Comparison of ENCODE assay signal across 23 cellular contexts in genomic region chr7:2330506-2330905, GRCh38. TPM values are rescaled to one million over a fixed set of nuclear protein-coding genes. Genes with fewer than 3 reads are reported as not detected.
DNase-seq lines count a peak whose midpoint lies in the region; ATAC-seq, FAIRE-seq and TF ChIP-seq lines count a peak whose summit lies in the region.
"Had no signal": no experiment of that assay in that cellular context is flagged by ENCODE, and none has a peak within 500 bp of the region (broad histone marks: within the 10 kb centered on the region; RNA-seq: fewer than 3 reads in every experiment).

No MANE protein-coding gene starts in this region.

- CTCF ChIA-PET in K562 (lab: Yijun Ruan, JAX; ENCODE audit: low intra/inter-chr PET ratio), result no interaction called here

- no peak overlapping the region for H3K4me3 Mint-ChIP-seq in GM23338
- no peak overlapping the region for H3K4me3 Mint-ChIP-seq in activated T-cell treated with anti-CD3 and anti-CD28 coated beads, Interleukin-2, amount 50 U/mL, for 72 hours
- H3K4me3 Mint-ChIP-seq: B cell; CD14-positive monocyte; CD4-positive, alpha-beta T cell; CD8-positive, alpha-beta memory T cell; HFFc6 had no signal

- no peak overlapping the region for H3K27ac Mint-ChIP-seq in GM23338
- H3K27ac Mint-ChIP-seq in activated T-cell treated with anti-CD3 and anti-CD28 coated beads, Interleukin-2, amount 50 U/mL, for 72 hours, result no peak overlapping the region
- H3K27ac Mint-ChIP-seq: B cell; CD4-positive, alpha-beta T cell; CD8-positive, alpha-beta memory T cell; HFFc6 had no signal

- H3K4me3 ChIP-seq in GM23338, result no peak overlapping the region
- H3K4me3 ChIP-seq in NT2/D1 (ENCODE audit: insufficient read length, low read depth), result no peak overlapping the region
- H3K4me3 ChIP-seq in K562, result no peak overlapping the region
- H3K4me3 ChIP-seq: BLaER1, GM23248, HAP-1 had no signal

- POLR2A ChIA-PET in K562 (lab: Yijun Ruan, JAX), result no interaction called here

- intact Hi-C loops in K562 (cut with micrococcal nuclease), result no loop called here
- intact Hi-C loops in posterior cingulate gyrus (cut with DNase I), result no loop called here

- H3K9ac ChIP-seq in NT2/D1 (ENCODE audit: insufficient read length, low read depth), result peak overlapping the region; percentile 24
- H3K9ac ChIP-seq in K562 (ENCODE audit: insufficient read depth in 1 of 2, low read depth in 2 of 2, low read length in 2 of 2), result no peak overlapping the region
- H3K9ac ChIP-seq: BLaER1, GM23248 had no signal

- no peak for TF ChIP-seq RAD21 in K562 (CRISPR knock-in tag; conservative IDR thresholded peaks at IDR 0.05 in 1 of 2, IDR thresholded peaks at IDR 0.05 in 1 of 2)

- H3F3A ChIP-seq in GM23338 (replicated peaks; ENCODE audit: low read depth), result no peaks in the 10 kb centered on the region

- DNase-seq in GM23338 (ENCODE audit: low spot score) (no peak), NT2/D1 (ENCODE audit: low read depth, low spot score) (no peak), K562 (ENCODE audit: extremely low read depth in 1 of 4, low spot score in 3 of 4) (no peak), left kidney (ENCODE audit: low read depth, low spot score) (peak; percentile 59), posterior cingulate gyrus (no peak), C1 segment of cervical spinal cord (lab: John Stamatoyannopoulos, UW) (no peak)
- no peak for DNase-seq in activated T-cell treated with anti-CD3 and anti-CD28 coated beads, Interleukin-2, amount 50 U/mL, for 72 hours
- DNase-seq: Calu3; CD4-positive, alpha-beta T cell; CD8-positive, alpha-beta memory T cell; DMS53; DMS79 treated with DMSO at 0.1 percent for 48 hours; GF-D8; GM23248; HFFc6 had no signal

- WGBS in K562 (ENCODE audit: insufficient coverage, low coverage, missing lambda C conversion rate), result 62% methylated on average over 2 of the region's 2 CpGs

- FAIRE-seq in K562 (lab: Jason Lieb, UNC), result no peak
- FAIRE-seq: A204.1, GM12891, GM18507 had no signal

- H3K79me2 ChIP-seq in GM23338 (replicated peaks; ENCODE audit: insufficient read depth) (no peaks in the 10 kb centered on the region), K562 (ENCODE audit: control insufficient read depth, insufficient read depth, low read length) (no peaks in the 10 kb centered on the region)

- no peaks in the 10 kb centered on the region for H3K9me2 ChIP-seq in GM23338 (ENCODE audit: insufficient read depth)

- H4K20me1 ChIP-seq in GM23338 (replicated peaks; ENCODE audit: insufficient read depth) (no peaks in the 10 kb centered on the region; the same call in 1 of the 2 replicates), K562 (replicated peaks; ENCODE audit: control insufficient read depth, insufficient read depth, low read length) (no peaks in the 10 kb centered on the region)
- H4K20me1 ChIP-seq: BLaER1 had no signal

- peaks cover 2% of the 10 kb centered on the region; the same call in 1 of the 3 replicates for H3K4me1 Mint-ChIP-seq in GM23338
- H3K4me1 Mint-ChIP-seq in activated T-cell treated with anti-CD3 and anti-CD28 coated beads, Interleukin-2, amount 50 U/mL, for 72 hours (ENCODE audit: low read depth), result no peaks in the 10 kb centered on the region
- H3K4me1 Mint-ChIP-seq: B cell; CD8-positive, alpha-beta memory T cell had no signal

- H3K36me3 ChIP-seq in GM23338 (ENCODE audit: insufficient read depth) (no peaks in the 10 kb centered on the region), NT2/D1 (ENCODE audit: insufficient read depth, insufficient read length, low read length) (peaks cover 27% of the 10 kb centered on the region), K562 (ENCODE audit: control insufficient read depth, insufficient read depth, low read length) (no peaks in the 10 kb centered on the region)
- H3K36me3 ChIP-seq: HAP-1 had no signal

- H3K4me1 ChIP-seq in GM23338 (ENCODE audit: insufficient read depth), result no peaks in the 10 kb centered on the region
- no peaks in the 10 kb centered on the region for H3K4me1 ChIP-seq in NT2/D1 (ENCODE audit: insufficient read depth, insufficient read length)
- peaks cover under 1 to 18% of the 10 kb centered on the region in 2 experiments; a peak in 2 of 5 replicates for H3K4me1 ChIP-seq in K562 (replicated peaks in 1 of 2; ENCODE audit: control insufficient read depth in 2 of 2, insufficient read depth in 2 of 2, low read length in 2 of 2)
- H3K4me1 ChIP-seq: HAP-1 had no signal

- H3K27me3 Mint-ChIP-seq in GM23338 (ENCODE audit: insufficient read depth, low read depth, poor library complexity), result no peaks in the 10 kb centered on the region
- H3K27me3 Mint-ChIP-seq in activated T-cell treated with anti-CD3 and anti-CD28 coated beads, Interleukin-2, amount 50 U/mL, for 72 hours (ENCODE audit: low read depth), result no peaks in the 10 kb centered on the region
- H3K27me3 Mint-ChIP-seq: B cell; CD4-positive, alpha-beta T cell had no signal

- no peaks in the 10 kb centered on the region for H3K9me1 ChIP-seq in K562 (ENCODE audit: control insufficient read depth, insufficient read depth, low read length)

- no peaks in the 10 kb centered on the region for H3K9me3 ChIP-seq in NT2/D1 (ENCODE audit: insufficient read depth, low read length)
- no peaks in the 10 kb centered on the region for H3K9me3 ChIP-seq in K562 (replicated peaks; ENCODE audit: control insufficient read depth, insufficient read depth, low read depth, low read length)
- H3K9me3 ChIP-seq: HAP-1 had no signal

- no peak for TF ChIP-seq POLR2A in K562 (conservative IDR thresholded peaks at IDR 0.05)

- no TSS peak for BruUV-seq in K562 (replicated peaks; lab: Mats Ljungman, UMichigan)

- H2AFZ ChIP-seq in GM23338 (no peak overlapping the region), K562 (ENCODE audit: low read depth, low read length) (0 out of 2 replicates have a peak overlapping the region, but pooled peaks have one; percentile 45)
- H2AFZ ChIP-seq: GM23248 had no signal

- TF ChIP-seq CTCF in GM23338 (conservative IDR thresholded peaks at IDR 0.05; ENCODE audit: low read depth in 2 of 2) (no peak), K562 (IDR thresholded peaks at IDR 0.05 in 2 of 3, conservative IDR thresholded peaks at IDR 0.05 in 1 of 3; ENCODE audit: insufficient read depth in 2 of 3, low read depth in 1 of 3, low read length in 3 of 3) (no peak)

- peaks cover 9% of the 10 kb centered on the region; the same call in 1 of the 3 replicates for H3K36me3 Mint-ChIP-seq in GM23338 (ENCODE audit: low read depth)
- no peaks in the 10 kb centered on the region for H3K36me3 Mint-ChIP-seq in activated T-cell treated with anti-CD3 and anti-CD28 coated beads, Interleukin-2, amount 50 U/mL, for 72 hours (ENCODE audit: insufficient read depth in 2 of 2)
- H3K36me3 Mint-ChIP-seq: CD14-positive monocyte; CD8-positive, alpha-beta memory T cell had no signal

- H3K27ac ChIP-seq in GM23338 (ENCODE audit: low read depth) (no peak overlapping the region), K562 (ENCODE audit: extremely low read depth, low read depth, low read length) (no peak overlapping the region)
- H3K27ac ChIP-seq: 22Rv1, BLaER1, GM23248 had no signal

- no peak overlapping the region for H3K4me2 ChIP-seq in GM23338
- no peak overlapping the region for H3K4me2 ChIP-seq in K562 (ENCODE audit: insufficient read depth, low read length)
- H3K4me2 ChIP-seq: BLaER1 had no signal

- in situ Hi-C loops in K562 (cut with MboI), result no loop called here

- H3K27me3 ChIP-seq in GM23338 (ENCODE audit: insufficient read depth), result no peaks in the 10 kb centered on the region
- H3K27me3 ChIP-seq in NT2/D1 (ENCODE audit: insufficient read depth, insufficient read length), result no peaks in the 10 kb centered on the region
- H3K27me3 ChIP-seq in K562 (ENCODE audit: control insufficient read depth in 2 of 2, insufficient read depth in 2 of 2, low read length in 2 of 2), result no peaks in the 10 kb centered on the region
- H3K27me3 ChIP-seq: BLaER1 had no signal

- no peaks in the 10 kb centered on the region for H3K9me3 Mint-ChIP-seq in GM23338
- no peaks in the 10 kb centered on the region for H3K9me3 Mint-ChIP-seq in activated T-cell treated with anti-CD3 and anti-CD28 coated beads, Interleukin-2, amount 50 U/mL, for 72 hours
- H3K9me3 Mint-ChIP-seq: CD14-positive monocyte; CD4-positive, alpha-beta T cell; CD8-positive, alpha-beta memory T cell; HFFc6 had no signal

- peak; percentile 62; the same call in 2 of the 3 replicates for ATAC-seq in GM23338
- ATAC-seq in K562, result no peak
- ATAC-seq in activated T-cell treated with anti-CD3 and anti-CD28 coated beads, Interleukin-2, amount 50 U/mL, for 72 hours (replicated peaks in 1 of 2), result no peak

- no peak for TF ChIP-seq EP300 in K562 (IDR thresholded peaks at IDR 0.05; ENCODE audit: low read length)

RNA-seq across cellular contexts. Expression of gene SNX8, which starts 16.3 kb away (rescaled TPM):
- total RNA-seq in GM23338 (2014; rRNA removed; shearing (Covaris generic)), result 15.6 and 44.3 TPM in 2 replicates
- polyA plus RNA-seq in GM23338 (2016; fragmentation: Nextera tagmentation; extraction: Ambion mirVana) (49.1 and 50.9 TPM in 2 replicates), K562 (2011; rRNA removed) (45.7 and 47.0 TPM in 2 replicates), K562 (2014; fragmentation: Illumina TruSeq; extraction: Trizol) (33.3 and 35.4 TPM in 2 replicates), K562 (2014; fragmentation: Nextera tagmentation; extraction: Ambion mirVana) (1 to 10 TPM; 2.7 to 7.7 TPM), K562 (2014; rRNA removed) (17.2 and 32.5 TPM in 2 replicates)
- total RNA-seq in K562 (2011; cell fraction: chromatin; rRNA removed; ENCODE audit: low replicate concordance), result 26.7 and 72.5 TPM in 2 replicates
- 24.0 and 30.0 TPM in 2 replicates for total RNA-seq in K562 (2011; cell fraction: nucleolus; rRNA removed)
- total RNA-seq in K562 (2011; cell fraction: nucleoplasm; rRNA removed), result 21.8 and 23.5 TPM in 2 replicates
- total RNA-seq in K562 (2014; rRNA removed) (5.5 and 9.1 TPM in 2 replicates), K562 (2014; rRNA removed; fragmentation: Illumina TruSeq; extraction: Trizol) (8.7 and 12.5 TPM in 2 replicates), K562 (2015; rRNA removed; fragmentation: Illumina TruSeq; extraction: Trizol) (15.9 and 16.9 TPM in 2 replicates), K562 (2021) (50.4 and 51.6 TPM in 2 replicates)
- polyA plus RNA-seq in K562 (2011; cell fraction: cytosol; rRNA removed), result 23.9 and 55.1 TPM in 2 replicates
- polyA plus RNA-seq in K562 (2011; cell fraction: nucleus; rRNA removed), result 30.5 and 42.3 TPM in 2 replicates
- polyA plus RNA-seq in K562 (2012), result 35.9 and 57.5 TPM in 2 replicates
- polyA minus RNA-seq in K562 (2011; rRNA and poly(A)+ RNA removed), result 25.4 and 40.0 TPM in 2 replicates
- polyA minus RNA-seq in K562 (2011; cell fraction: cytosol; rRNA and poly(A)+ RNA removed), result 16.8 and 32.4 TPM in 2 replicates
- polyA minus RNA-seq in K562 (2011; cell fraction: nucleus; rRNA and poly(A)+ RNA removed), result 11.8 and 17.4 TPM in 2 replicates
- total RNA-seq in activated T-cell treated with anti-CD3 and anti-CD28 coated beads, Interleukin-2, amount 50 U/mL, for 72 hours, result 10 to 100 TPM; 25.5 to 31.2 TPM

RNA-seq across cellular contexts. Expression of gene EIF3B, which starts 24.1 kb away (rescaled TPM):
- 323 and 355 TPM in 2 replicates for total RNA-seq in GM23338 (2014; rRNA removed; shearing (Covaris generic))
- polyA plus RNA-seq in GM23338 (2016; fragmentation: Nextera tagmentation; extraction: Ambion mirVana) (106 and 113 TPM in 2 replicates), K562 (2011; rRNA removed) (216 and 279 TPM in 2 replicates), K562 (2014; fragmentation: Illumina TruSeq; extraction: Trizol) (494 and 496 TPM in 2 replicates), K562 (2014; fragmentation: Nextera tagmentation; extraction: Ambion mirVana) (10 to 100 TPM; 25.9 to 57.6 TPM), K562 (2014; rRNA removed) (263 and 278 TPM in 2 replicates)
- 583 and 880 TPM in 2 replicates for total RNA-seq in K562 (2011; cell fraction: chromatin; rRNA removed; ENCODE audit: low replicate concordance)
- 353 and 358 TPM in 2 replicates for total RNA-seq in K562 (2011; cell fraction: nucleolus; rRNA removed)
- 465 and 579 TPM in 2 replicates for total RNA-seq in K562 (2011; cell fraction: nucleoplasm; rRNA removed)
- total RNA-seq in K562 (2014; rRNA removed) (334 and 358 TPM in 2 replicates), K562 (2014; rRNA removed; fragmentation: Illumina TruSeq; extraction: Trizol) (357 and 410 TPM in 2 replicates), K562 (2015; rRNA removed; fragmentation: Illumina TruSeq; extraction: Trizol) (407 and 420 TPM in 2 replicates), K562 (2021) (387 and 416 TPM in 2 replicates)
- 139 and 199 TPM in 2 replicates for polyA plus RNA-seq in K562 (2011; cell fraction: cytosol; rRNA removed)
- polyA plus RNA-seq in K562 (2011; cell fraction: nucleus; rRNA removed), result 409 and 424 TPM in 2 replicates
- polyA plus RNA-seq in K562 (2012), result 202 and 329 TPM in 2 replicates
- polyA minus RNA-seq in K562 (2011; rRNA and poly(A)+ RNA removed), result 295 and 299 TPM in 2 replicates
- 126 and 190 TPM in 2 replicates for polyA minus RNA-seq in K562 (2011; cell fraction: cytosol; rRNA and poly(A)+ RNA removed)
- polyA minus RNA-seq in K562 (2011; cell fraction: nucleus; rRNA and poly(A)+ RNA removed), result 97.9 and 165 TPM in 2 replicates
- total RNA-seq in activated T-cell treated with anti-CD3 and anti-CD28 coated beads, Interleukin-2, amount 50 U/mL, for 72 hours, result 100 to 1,000 TPM; 120 to 121 TPM
